ENCODE assay signal across 21 cellular contexts in genomic region chr2:64910972-64911433, GRCh38.
DNase-seq lines count a peak whose midpoint lies in the region.
"Had no signal": no experiment of that assay in that cellular context is flagged by ENCODE, and none has a peak within 500 bp of the region (broad histone marks: within the 10 kb centered on the region; RNA-seq: fewer than 3 reads in every experiment).

No MANE protein-coding gene starts in this region.

- peak; percentile 49 for DNase-seq in NOMO-1 treated with DMSO at 0.1 percent for 48 hours (lab: John Stamatoyannopoulos, UW; ENCODE audit: unreplicated experiment)
- DNase-seq in NOMO-1 treated with dmso at 0.1 percent for 144 hours (lab: John Stamatoyannopoulos, UW; ENCODE audit: unreplicated experiment) = no peak
- DNase-seq in GF-D8 (lab: John Stamatoyannopoulos, UW) = peak; percentile 10
- peak; percentile 16 for DNase-seq in OCI-M1 (lab: John Stamatoyannopoulos, UW)
- DNase-seq in mesenchymal stem cell = peak; percentile 22
- no peak for DNase-seq in effector CD8-positive, alpha-beta T cell (lab: John Stamatoyannopoulos, UW)
- no peak for DNase-seq in Kasumi-1 (lab: John Stamatoyannopoulos, UW)
- DNase-seq in central memory CD4-positive, alpha-beta T cell = no peak
- DNase-seq: 8988T; activated gamma-delta T cell; Caco-2; esophagus squamous epithelium; glutamatergic neuron; NCI-H1436 treated with DMSO at 0.1 percent for 48 hours; NCI-H2171 treated with DMSO at 0.1 percent for 48 hours; NCI-H69; pancreas; PC-9; stimulated activated CD4-positive, alpha-beta T cell treated with anti-CD3 and anti-CD28 coated beads, Interleukin-2, amount 100 ng/mL, for 48 hours had no signal

- H3K36me3 ChIP-seq in mesenchymal stem cell (ENCODE audit: control insufficient read depth in 1 of 2, insufficient read depth in 2 of 2, low read depth in 1 of 2, low read length in 2 of 2) = no peaks in the 10 kb centered on the region
- H3K36me3 ChIP-seq: esophagus squamous epithelium, pancreas, suprapubic skin had no signal

- no peaks in the 10 kb centered on the region for H3K9me3 ChIP-seq in mesenchymal stem cell (ENCODE audit: control insufficient read depth, low read length)
- H3K9me3 ChIP-seq: Caco-2, esophagus squamous epithelium, pancreas, suprapubic skin had no signal

- H4K91ac ChIP-seq in mesenchymal stem cell (ENCODE audit: low read length) = no peak overlapping the region

- no peak overlapping the region for H2BK5ac ChIP-seq in mesenchymal stem cell (ENCODE audit: low read depth, low read length, poor library complexity, severe bottlenecking)

- H2BK12ac ChIP-seq in mesenchymal stem cell (ENCODE audit: low read length in 2 of 2) = no peak overlapping the region

- H3K4ac ChIP-seq in mesenchymal stem cell (ENCODE audit: low read depth in 1 of 2, low read length in 2 of 2) = no peak overlapping the region

- no peak overlapping the region for H3K27ac ChIP-seq in mesenchymal stem cell (ENCODE audit: low read length, poor library complexity, severe bottlenecking)
- H3K27ac ChIP-seq: esophagus squamous epithelium, pancreas, PC-9, SK-N-MC, suprapubic skin had no signal

- peaks cover 3 to 5% of the 10 kb centered on the region in 2 experiments for H3K27me3 ChIP-seq in mesenchymal stem cell (ENCODE audit: control insufficient read depth in 1 of 2, insufficient read depth in 1 of 2, low read length in 2 of 2)
- H3K27me3 ChIP-seq: esophagus squamous epithelium, pancreas, suprapubic skin had no signal

- H4K8ac ChIP-seq in mesenchymal stem cell (ENCODE audit: low read length) = no peak overlapping the region

- no peak overlapping the region for H3K4me3 ChIP-seq in mesenchymal stem cell (ENCODE audit: insufficient read depth in 1 of 2, low read depth in 1 of 2, low read length in 2 of 2)
- H3K4me3 ChIP-seq: esophagus squamous epithelium, pancreas, PC-9, SK-N-MC, suprapubic skin had no signal

- no peaks in the 10 kb centered on the region for H3K79me1 ChIP-seq in mesenchymal stem cell (replicated peaks; ENCODE audit: low read length, poor library complexity, severe bottlenecking)

- H3K4me1 ChIP-seq in mesenchymal stem cell (ENCODE audit: control insufficient read depth, insufficient read depth, low read depth, low read length) = no peaks in the 10 kb centered on the region
- H3K4me1 ChIP-seq: esophagus squamous epithelium, pancreas had no signal

- 86% methylated on average over 1 of the region's 1 CpG for WGBS in mesenchymal stem cell

- no peak overlapping the region for H2BK15ac ChIP-seq in mesenchymal stem cell (ENCODE audit: low read depth, poor library complexity, severe bottlenecking)

- H2AK5ac ChIP-seq in mesenchymal stem cell (ENCODE audit: low read length, severe bottlenecking) = no peak overlapping the region

- no peak overlapping the region for H3K18ac ChIP-seq in mesenchymal stem cell (ENCODE audit: low read depth in 1 of 2, low read length in 2 of 2)

- no peak overlapping the region for H3K9ac ChIP-seq in mesenchymal stem cell (ENCODE audit: low read length)

- no peak overlapping the region for H3K4me2 ChIP-seq in mesenchymal stem cell (ENCODE audit: low read length, poor library complexity, severe bottlenecking)
- H3K4me2 ChIP-seq: PC-9 had no signal

- H3K23ac ChIP-seq in mesenchymal stem cell (ENCODE audit: low read length in 2 of 2) = no peak overlapping the region

- H2BK120ac ChIP-seq in mesenchymal stem cell (ENCODE audit: low read depth, low read length) = no peak overlapping the region

- H2AFZ ChIP-seq in mesenchymal stem cell (ENCODE audit: low read depth, low read length) = no peak overlapping the region
- H2AFZ ChIP-seq: PC-9 had no signal

- no peak overlapping the region for H3K14ac ChIP-seq in mesenchymal stem cell (ENCODE audit: low read length in 2 of 2)

Comparison
In these comparisons a context has a peak if more than half of its experiments do, and no peak if none do; other contexts are left out.
1. DNase-seq: peak in NOMO-1 treated with DMSO at 0.1 percent for 48 hours (single experiment), GF-D8 (single experiment), OCI-M1 (single experiment) and mesenchymal stem cell (single experiment); none in NOMO-1 treated with dmso at 0.1 percent for 144 hours (single experiment), effector CD8-positive, alpha-beta T cell (single experiment), Kasumi-1 (0 of 2) and central memory CD4-positive, alpha-beta T cell (single experiment).